ENCODE assay signal across 12 cellular contexts in genomic region chr3:193124861-193125260, GRCh38.
"Had no signal": no experiment of that assay in that cellular context is flagged by ENCODE, and none has a peak within 500 bp of the region (broad histone marks: within the 10 kb centered on the region; RNA-seq: fewer than 3 reads in every experiment).

No MANE protein-coding gene starts in this region.

- DNase-seq: activated CD4-positive, CD25-positive, alpha-beta regulatory T cell treated with anti-CD3 and anti-CD28 coated beads, Interleukin-2, amount 50 U/mL, for 72 hours; activated naive CD4-positive, alpha-beta T cell; activated naive CD8-positive, alpha-beta T cell treated with anti-CD3 and anti-CD28 coated beads, Interleukin-2, amount 10 ng/mL, durations not matched to agents 7 days and 5 days; aorta; dermis blood vessel endothelial cell; endodermal cell; nephron progenitor cell; stimulated activated CD4-positive, alpha-beta T cell treated with anti-CD3 and anti-CD28 coated beads, Interleukin-12 subunit alpha, Interleukin-12 subunit beta, amount 100 ng/mL, for 4 hours; stimulated activated CD4-positive, alpha-beta T cell treated with anti-CD3 and anti-CD28 coated beads, Interleukin-2, amount 100 ng/mL, for 24 hours; stomach; T-helper 1 cell; T1000 had no signal
